Comparison of ENCODE assay signal across 8 cellular contexts in genomic region chr14:104977008-104977680, GRCh38. TPM values are rescaled to one million over a fixed set of nuclear protein-coding genes. Genes with fewer than 3 reads are reported as not detected.
DNase-seq lines count a peak whose midpoint lies in the region; ATAC-seq and TF ChIP-seq lines count a peak whose summit lies in the region.

No MANE protein-coding gene starts in this region.

- WGBS in ovary, 3 donors, result 58 to 66% (median 63%) methylated on average over 11 of the region's 11 CpGs

- H3K36me3 ChIP-seq in CD4-positive, CD25-positive, alpha-beta regulatory T cell (ENCODE audit: control insufficient read depth, insufficient read depth, low read length), result no peaks in the 10 kb centered on the region
- H3K36me3 ChIP-seq in ovary, result no peaks in the 10 kb centered on the region

- no peaks in the 10 kb centered on the region for H3K9me3 ChIP-seq in CD4-positive, CD25-positive, alpha-beta regulatory T cell (ENCODE audit: control insufficient read depth in 2 of 2, low read length in 2 of 2)
- H3K9me3 ChIP-seq in T-helper 17 cell (ENCODE audit: control insufficient read depth, low read length, poor library complexity, severe bottlenecking), result no peaks in the 10 kb centered on the region
- H3K9me3 ChIP-seq in ovary, result no peaks in the 10 kb centered on the region

- TF ChIP-seq CTCF in fibroblast of the aortic adventitia (IDR thresholded peaks at IDR 0.05; ENCODE audit: insufficient read depth, low read length) (no peak), ovary (IDR thresholded peaks at IDR 0.05) (no peak)

- peaks cover 0 to 12% (median 7%) of the 10 kb centered on the region in 4 donors for H3K4me1 Mint-ChIP-seq in CD4-positive, CD25-positive, alpha-beta regulatory T cell
- H3K4me1 Mint-ChIP-seq in T-helper 17 cell, result peaks cover 20% of the 10 kb centered on the region

- H3K27ac Mint-ChIP-seq in CD4-positive, CD25-positive, alpha-beta regulatory T cell, result no peak overlapping the region
- peak overlapping the region; percentile 67 for H3K27ac Mint-ChIP-seq in T-helper 17 cell

- H3K4me1 ChIP-seq in CD4-positive, CD25-positive, alpha-beta regulatory T cell (ENCODE audit: control insufficient read depth, insufficient read depth, low read length, poor library complexity, severe bottlenecking), result peaks cover 15% of the 10 kb centered on the region
- peaks cover 29% of the 10 kb centered on the region for H3K4me1 ChIP-seq in ovary (ENCODE audit: insufficient read depth)

- no peak for ATAC-seq in CD4-positive, CD25-positive, alpha-beta regulatory T cell (ENCODE audit: low read depth in 2 of 2)
- ATAC-seq in T-helper 17 cell (no peak), HG03520 (IDR thresholded peaks at IDR 0.05; ENCODE audit: unreplicated experiment) (no peak), GM21528 (IDR thresholded peaks at IDR 0.05; ENCODE audit: low FRiP score, unreplicated experiment) (no peak), HG03571 (IDR thresholded peaks at IDR 0.05; ENCODE audit: unreplicated experiment) (no peak)

- H3K36me3 Mint-ChIP-seq in CD4-positive, CD25-positive, alpha-beta regulatory T cell, result no peaks in the 10 kb centered on the region
- peaks cover 3% of the 10 kb centered on the region for H3K36me3 Mint-ChIP-seq in T-helper 17 cell (ENCODE audit: low read depth)

- TF ChIP-seq POLR2A in ovary (IDR thresholded peaks at IDR 0.05), result no peak

- no peak overlapping the region for H3K27ac ChIP-seq in CD4-positive, CD25-positive, alpha-beta regulatory T cell (ENCODE audit: insufficient read depth, low read length, poor library complexity, severe bottlenecking)
- no peak overlapping the region for H3K27ac ChIP-seq in ovary

- H3K27me3 Mint-ChIP-seq in CD4-positive, CD25-positive, alpha-beta regulatory T cell, result peaks cover 34% of the 10 kb centered on the region
- H3K27me3 Mint-ChIP-seq in T-helper 17 cell, result peaks cover 30% of the 10 kb centered on the region

- H3K9me3 Mint-ChIP-seq in CD4-positive, CD25-positive, alpha-beta regulatory T cell, result peaks cover 0 to 4% (median 0%) of the 10 kb centered on the region in 7 donors

- H3K4me3 Mint-ChIP-seq in CD4-positive, CD25-positive, alpha-beta regulatory T cell, result peak overlapping the region in 3 of 4 donors; percentile 75 to 78 (median 77)
- H3K4me3 Mint-ChIP-seq in T-helper 17 cell, result peak overlapping the region; percentile 86

- no peak for DNase-seq in CD4-positive, CD25-positive, alpha-beta regulatory T cell
- DNase-seq in T-helper 17 cell (no peak), fibroblast of the aortic adventitia (ENCODE audit: low read depth) (no peak), ovary (peak in 3 of 5 donors; percentile 25 to 42 (median 35)), dedifferentiated amniotic fluid mesenchymal stem cell (ENCODE audit: extremely low spot score) (no peak)

- H3K27me3 ChIP-seq in CD4-positive, CD25-positive, alpha-beta regulatory T cell (ENCODE audit: control insufficient read depth, insufficient read depth, low read length), result no peaks in the 10 kb centered on the region
- no peaks in the 10 kb centered on the region for H3K27me3 ChIP-seq in ovary

- no peak overlapping the region for H3K4me3 ChIP-seq in CD4-positive, CD25-positive, alpha-beta regulatory T cell (ENCODE audit: low read depth, low read length)
- H3K4me3 ChIP-seq in fibroblast of the aortic adventitia (ENCODE audit: low read depth, low read length) (peak overlapping the region; percentile 68), ovary (peak overlapping the region; percentile 33)

- intact Hi-C loops in ovary (cut with DNase I), result loop anchor here in 2 of 4 donors (5.0 to 10.0 kb wide), 2 partner anchors 68 to 70 kb away; no protein-coding TSS in a partner anchor

- TF ChIP-seq EP300 in ovary (IDR thresholded peaks at IDR 0.05), result no peak

RNA-seq across cellular contexts. Expression of gene AHNAK2, which starts 1.0 kb away (rescaled TPM):
- not detected for total RNA-seq in CD4-positive, CD25-positive, alpha-beta regulatory T cell
- not detected for polyA plus RNA-seq in CD4-positive, CD25-positive, alpha-beta regulatory T cell
- not detected for total RNA-seq in T-helper 17 cell
- 78.4 and 164 TPM in 2 replicates for total RNA-seq in fibroblast of the aortic adventitia (ENCODE audit: low replicate concordance)
- 10 to 100 TPM in 3 of 7 donors, 1 to 10 TPM in 4; 1.1 to 15.6 (median 3.9) TPM for total RNA-seq in ovary
- polyA plus RNA-seq in ovary, result 10 to 100 TPM in 1 of 2 donors, under 1 TPM in 1; 0.94 to 24.6 TPM

RNA-seq across cellular contexts. Expression of gene CLBA1, which starts 8.4 kb away (rescaled TPM):
- total RNA-seq in CD4-positive, CD25-positive, alpha-beta regulatory T cell, result 0.89 TPM
- polyA plus RNA-seq in CD4-positive, CD25-positive, alpha-beta regulatory T cell, result 1 to 10 TPM in 1 of 4 donors, under 1 TPM in 2, not detected in 1; 0.32 to 1.1 (median 0.95) TPM
- total RNA-seq in T-helper 17 cell (1 to 10 TPM; 1.6 to 4.4 TPM), fibroblast of the aortic adventitia (ENCODE audit: low replicate concordance) (2.8 and 8.0 TPM in 2 replicates), ovary (10 to 100 TPM in 2 of 7 donors, 1 to 10 TPM in 5; 3.5 to 15.7 (median 9.6) TPM)
- 1 to 10 TPM; 6.4 to 6.7 TPM for polyA plus RNA-seq in ovary

RNA-seq across cellular contexts. Expression of gene CDCA4, which starts 43.7 kb away (rescaled TPM):
- total RNA-seq in CD4-positive, CD25-positive, alpha-beta regulatory T cell, result 16.5 TPM
- polyA plus RNA-seq in CD4-positive, CD25-positive, alpha-beta regulatory T cell, result 10 to 100 TPM; 12.8 to 16.7 (median 14.9) TPM
- total RNA-seq in T-helper 17 cell (10 to 100 TPM; 16.1 to 18.4 TPM), fibroblast of the aortic adventitia (ENCODE audit: low replicate concordance) (4.0 and 41.1 TPM in 2 replicates), ovary (1 to 10 TPM; 6.3 to 9.4 (median 7.6) TPM)
- 1 to 10 TPM; 2.9 to 7.3 TPM for polyA plus RNA-seq in ovary

RNA-seq across cellular contexts. Expression of gene PLD4, which starts 52.5 kb away (rescaled TPM):
- total RNA-seq in CD4-positive, CD25-positive, alpha-beta regulatory T cell, result not detected
- under 1 TPM in 2 of 4 donors, not detected in 2; 0.34 to 0.69 TPM for polyA plus RNA-seq in CD4-positive, CD25-positive, alpha-beta regulatory T cell
- total RNA-seq in T-helper 17 cell (1 to 10 TPM; 1.1 to 4.0 TPM), fibroblast of the aortic adventitia (ENCODE audit: low replicate concordance) (0.09 and 0.16 TPM in 2 replicates), ovary (1 to 10 TPM in 4 of 7 donors, under 1 TPM in 2, not detected in 1; 0.32 to 3.2 (median 1.4) TPM)
- under 1 TPM; 0.12 to 0.48 TPM for polyA plus RNA-seq in ovary

Comparison
In these comparisons a context has a peak if more than half of its experiments do, and no peak if none do; other contexts are left out.
1. DNase-seq: peak in ovary (3 of 5); none in CD4-positive, CD25-positive, alpha-beta regulatory T cell (0 of 3), T-helper 17 cell (0 of 3), fibroblast of the aortic adventitia (single experiment) and dedifferentiated amniotic fluid mesenchymal stem cell (single experiment).